8 cellular contexts compared by ENCODE assay signal in the genomic region with DNA sequence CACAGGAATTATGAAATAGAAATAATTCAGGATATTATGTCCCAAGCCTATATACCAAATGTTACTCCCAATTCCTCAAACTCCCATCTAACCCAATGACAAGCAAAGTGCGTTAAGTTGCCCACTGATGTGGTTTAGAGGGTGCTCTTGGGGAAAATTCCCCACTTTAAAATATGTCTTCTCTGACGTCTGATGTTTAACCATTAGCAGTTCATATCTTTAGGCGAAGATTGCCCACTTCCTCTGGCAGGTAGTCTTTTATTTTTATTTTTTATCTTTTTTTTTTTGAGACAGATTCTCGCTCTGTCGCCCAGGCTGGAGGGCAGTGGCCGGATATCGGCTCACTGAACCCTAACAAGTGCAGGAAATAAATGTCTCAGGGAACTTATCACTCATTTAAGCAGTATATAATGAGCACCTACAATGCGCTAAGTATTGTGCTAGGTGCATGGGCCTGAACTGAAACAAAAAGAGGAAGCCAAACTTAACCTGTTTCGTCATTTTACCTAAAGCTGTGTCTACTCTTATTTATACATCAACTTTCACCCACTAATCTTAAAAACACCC. TPM values are rescaled to one million over a fixed set of nuclear protein-coding genes. Genes with fewer than 3 reads are reported as not detected.
DNase-seq lines count a peak whose midpoint lies in the region; ATAC-seq, FAIRE-seq and TF ChIP-seq lines count a peak whose summit lies in the region.

No MANE protein-coding gene starts in this region.

- CTCF ChIA-PET in H1 (lab: Charles Lee; ENCODE audit: partially characterized antibody): interaction anchor here (1.2 to 3.4 kb wide), 2 partner anchors 25 to 103 kb away, joined by 3 to 53 read pairs; no protein-coding TSS in a partner anchor

- H4K5ac ChIP-seq in H9 (ENCODE audit: insufficient read length, low read depth, low read length): no peak overlapping the region
- H4K5ac ChIP-seq in H1 (ENCODE audit: insufficient read length, low read depth, low read length): no peak overlapping the region

- H3K4me1 Mint-ChIP-seq in H9: peaks cover 13 to 15% of the 10 kb centered on the region in 2 experiments

- no peaks in the 10 kb centered on the region for H3K4me1 ChIP-seq in H9 (ENCODE audit: insufficient read depth, low read length)
- H3K4me1 ChIP-seq in H1 (replicated peaks in 1 of 4; ENCODE audit: control insufficient read depth in 3 of 4, insufficient read depth in 4 of 4, low read length in 3 of 4): no peaks in the 10 kb centered on the region; a peak in 1 of 7 replicates

- TF ChIP-seq CTCF in H9 (conservative IDR thresholded peaks at IDR 0.05) (no peak), H1 (IDR thresholded peaks at IDR 0.05; ENCODE audit: control extremely low read depth in 1 of 3, insufficient read depth in 1 of 3, low read depth in 1 of 3, low read length in 3 of 3) (no peak)

- H2AK5ac ChIP-seq in H9 (ENCODE audit: insufficient read length, low read length) (no peak overlapping the region), H1 (ENCODE audit: low read depth, low read length) (no peak overlapping the region)

- H3K27ac ChIP-seq in H9 (ENCODE audit: insufficient read length, low read depth, low read length) (no peak overlapping the region), H1 (ENCODE audit: low read depth, low read length) (no peak overlapping the region)

- H3K9me3 ChIP-seq in H9 (ENCODE audit: control insufficient read depth, low read depth, low read length) (no peaks in the 10 kb centered on the region), H1 (ENCODE audit: insufficient read depth in 2 of 2, low read depth in 1 of 2, low read length in 1 of 2) (no peaks in the 10 kb centered on the region)

- H2BK12ac ChIP-seq in H9 (ENCODE audit: insufficient read length, low read depth, low read length) (no peak overlapping the region), H1 (ENCODE audit: low read depth, low read length) (no peak overlapping the region)

- H2BK5ac ChIP-seq in H9 (ENCODE audit: insufficient read length, low read length): no peak overlapping the region
- no peak overlapping the region for H2BK5ac ChIP-seq in H1 (ENCODE audit: low read depth, low read length)

- H3K36me3 Mint-ChIP-seq in H9 (ENCODE audit: insufficient read depth in 1 of 3, low read depth in 3 of 3): no peaks in the 10 kb centered on the region

- H4K20me1 ChIP-seq in H9 (ENCODE audit: control insufficient read depth, insufficient read depth, insufficient read length) (no peaks in the 10 kb centered on the region), H1 (replicated peaks in 1 of 2; ENCODE audit: control insufficient read depth in 1 of 2, insufficient read depth in 2 of 2, low read length in 2 of 2) (peaks cover 1 to 2% of the 10 kb centered on the region in 2 experiments)

- H4K91ac ChIP-seq in H9 (ENCODE audit: insufficient read length, low read depth, low read length): no peak overlapping the region
- H4K91ac ChIP-seq in H1 (replicated peaks; ENCODE audit: insufficient read length, low read length): no peak overlapping the region

- no peak overlapping the region for H3K27ac Mint-ChIP-seq in H9

- H3K23me2 ChIP-seq in H9 (ENCODE audit: insufficient read length, low read depth, low read length, poor library complexity, severe bottlenecking) (peaks cover 10% of the 10 kb centered on the region), H1 (ENCODE audit: low read depth, low read length) (peaks cover 14% of the 10 kb centered on the region)

- H3K79me2 ChIP-seq in H9 (ENCODE audit: insufficient read depth, low read length) (no peaks in the 10 kb centered on the region), H1 (ENCODE audit: control insufficient read depth in 1 of 2, insufficient read depth in 2 of 2, low read length in 2 of 2) (no peaks in the 10 kb centered on the region)

- H3K9ac ChIP-seq in H9 (ENCODE audit: extremely low read depth, insufficient read length, low read length) (peak overlapping the region; percentile 11), H1 (replicated peaks in 1 of 4; ENCODE audit: extremely low read depth in 1 of 4, low read depth in 3 of 4, low read length in 3 of 4) (no peak overlapping the region)

- no peak for DNase-seq in H9
- peak; percentile 90 for DNase-seq in SKM-1 treated with dmso at 0.1 percent for 144 hours (lab: John Stamatoyannopoulos, UW; ENCODE audit: unreplicated experiment)
- DNase-seq in H1 (ENCODE audit: low read depth in 1 of 2, low spot score in 2 of 2): no peak
- DNase-seq in stimulated activated CD4-positive, alpha-beta T cell treated with anti-CD3 and anti-CD28 coated beads, Interleukin-4, amount 100 ng/mL, for 24 hours: peak; percentile 39
- DNase-seq in DMS153 treated with DMSO at 0.1 percent for 48 hours (lab: John Stamatoyannopoulos, UW; ENCODE audit: unreplicated experiment): no peak
- DNase-seq in NCI-H82 (lab: John Stamatoyannopoulos, UW): no peak

- H3K18ac ChIP-seq in H9 (ENCODE audit: insufficient read length, low read depth, low read length) (no peak overlapping the region), H1 (ENCODE audit: extremely low read depth, low read length) (no peak overlapping the region)

- H3K27me3 ChIP-seq in H9 (ENCODE audit: insufficient read depth, low read length) (peaks cover 2% of the 10 kb centered on the region; the same call in 1 of the 2 replicates), H1 (replicated peaks in 1 of 4; ENCODE audit: control insufficient read depth in 3 of 4, extremely low read depth in 1 of 4, insufficient read depth in 3 of 4, low read length in 3 of 4) (peaks cover 2 to 17% (median 11%) of the 10 kb centered on the region in 4 experiments)

- no peaks in the 10 kb centered on the region for H3K36me3 ChIP-seq in H1 (ENCODE audit: control insufficient read depth in 2 of 4, insufficient read depth in 4 of 4, low read length in 3 of 4)

- no CpG with 5 or more reads among the region's 9 CpGs for WGBS in H9 (ENCODE audit: extremely low coverage, insufficient read length, low lambda C conversion rate)
- WGBS in H1 (ENCODE audit: extremely low coverage in 1 of 2, insufficient coverage in 1 of 2, insufficient read length in 1 of 2, insufficient replicate concordance in 2 of 2, low coverage in 1 of 2, low lambda C conversion rate in 2 of 2, missing lambda C conversion rate in 1 of 2), 2 experiments: 62 to 100% methylated on average over 1 to 9 of the region's 9 CpGs

- TF ChIP-seq RAD21 in H1 (IDR thresholded peaks at IDR 0.05 in 1 of 2, conservative IDR thresholded peaks at IDR 0.05 in 1 of 2; ENCODE audit: low read depth in 2 of 2, low read length in 2 of 2): no peak

- H3K4me2 ChIP-seq in H9 (ENCODE audit: insufficient read depth, insufficient read length, low read length) (peak overlapping the region; percentile 92), H1 (ENCODE audit: insufficient read depth in 1 of 2, low read depth in 2 of 2, low read length in 2 of 2) (peak overlapping the region; percentile 86 to 96)

- H2BK15ac ChIP-seq in H9 (ENCODE audit: low read depth, low read length) (no peak overlapping the region), H1 (ENCODE audit: low read length) (no peak overlapping the region)

- no peak for TF ChIP-seq POLR2A in H1 (IDR thresholded peaks at IDR 0.05; ENCODE audit: control extremely low read depth in 1 of 2, low read depth in 2 of 2, low read length in 2 of 2)

- FAIRE-seq in H1 (lab: Jason Lieb, UNC): no peak

- H3K79me1 ChIP-seq in H9 (ENCODE audit: insufficient read depth, low read depth, low read length, poor library complexity, severe bottlenecking) (no peaks in the 10 kb centered on the region), H1 (ENCODE audit: low read depth, low read length) (no peaks in the 10 kb centered on the region)

- H3K23ac ChIP-seq in H9 (ENCODE audit: insufficient read length, low read depth, low read length): no peak overlapping the region
- no peak overlapping the region for H3K23ac ChIP-seq in H1 (ENCODE audit: insufficient read length)

- H3K14ac ChIP-seq in H9 (ENCODE audit: insufficient read depth, low read length) (no peak overlapping the region), H1 (ENCODE audit: insufficient read length) (no peak overlapping the region)

- no peak overlapping the region for H2AFZ ChIP-seq in H9 (ENCODE audit: low read length)
- no peak overlapping the region for H2AFZ ChIP-seq in H1 (ENCODE audit: low read length)

- H2BK120ac ChIP-seq in H9 (ENCODE audit: low read depth, low read length, poor library complexity, severe bottlenecking) (no peak overlapping the region), H1 (replicated peaks; ENCODE audit: low read depth, low read length) (no peak overlapping the region)

- no peak for TF ChIP-seq EP300 in H1 (IDR thresholded peaks at IDR 0.05; ENCODE audit: borderline replicate concordance in 1 of 2, low read depth in 2 of 2, low read length in 2 of 2)

- H3K56ac ChIP-seq in H9 (ENCODE audit: insufficient read length, low read depth, low read length): no peak overlapping the region
- H3K56ac ChIP-seq in H1 (replicated peaks; ENCODE audit: insufficient read length, low read depth, low read length): no peak overlapping the region

- H3T11ph ChIP-seq in H9 (ENCODE audit: low read length): no peak overlapping the region

- no peak overlapping the region for H4K8ac ChIP-seq in H9 (replicated peaks; ENCODE audit: insufficient read length, low read depth, low read length)
- no peak overlapping the region for H4K8ac ChIP-seq in H1 (ENCODE audit: extremely low read depth, insufficient read depth, low read length)

- H3K4me3 ChIP-seq in GM08714 (ENCODE audit: low read length): peak overlapping the region; percentile 94
- peak overlapping the region; percentile 72 to 96 (median 80); a peak in 5 of 8 replicates for H3K4me3 ChIP-seq in H1 (ENCODE audit: extremely low read depth in 1 of 4, insufficient read depth in 2 of 4, low read depth in 3 of 4, low read length in 4 of 4)

- no peak overlapping the region for H3K4ac ChIP-seq in H9 (ENCODE audit: low read depth, low read length)
- no peak overlapping the region for H3K4ac ChIP-seq in H1 (replicated peaks; ENCODE audit: insufficient read length, low read depth, low read length)

- no peaks in the 10 kb centered on the region; a peak in 1 of 5 replicates for H3K9me3 Mint-ChIP-seq in H9

- POLR2A ChIA-PET in H1 (lab: Charles Lee; ENCODE audit: partially characterized antibody): no interaction called here

- peak overlapping the region; percentile 86 to 89; a peak in 4 of 5 replicates for H3K4me3 Mint-ChIP-seq in H9

- H3K27me3 Mint-ChIP-seq in H9 (ENCODE audit: low read depth): peaks cover 40% of the 10 kb centered on the region

- H2BK20ac ChIP-seq in H9 (ENCODE audit: low read depth, low read length, poor library complexity, severe bottlenecking) (no peak overlapping the region), H1 (ENCODE audit: low read length) (no peak overlapping the region)

- ATAC-seq in esophagus mucosa: no peak

RNA-seq across cellular contexts. Expression of a gene that starts 1.3 kb away (rescaled TPM):
- 0.13 and 0.57 TPM in 2 replicates for total RNA-seq in H9 (2021)
- 0.23 and 0.58 TPM in 2 replicates for total RNA-seq in H1 (2021; fragmentation: NEBNext Ultra II Directional; extraction: Animal tissue kit (Norgen Biotek cat#: 25700))
- polyA plus RNA-seq in H1 (2011; rRNA removed): 0.11 and 0.29 TPM in 2 replicates
- polyA plus RNA-seq in H1 (2011; cell fraction: cytosol; rRNA removed): 0.21 TPM
- polyA plus RNA-seq in H1 (2011; cell fraction: nucleus; rRNA removed): 0.23 TPM
- 0.12 to 0.36 TPM (median 0.31 TPM) in 4 replicates for polyA plus RNA-seq in H1 (2012, experiment 1 of 2)
- not detected for polyA plus RNA-seq in H1 (2012, experiment 2 of 2)
- 0.30 TPM for polyA plus RNA-seq in H1 (2013, experiment 1 of 2)
- polyA plus RNA-seq in H1 (2013, experiment 2 of 2): 0.35 TPM
- 0.44 and 0.98 TPM in 2 replicates for polyA minus RNA-seq in H1 (2011; rRNA and poly(A)+ RNA removed)
- polyA minus RNA-seq in H1 (2011; cell fraction: cytosol; rRNA and poly(A)+ RNA removed): not detected
- 1.8 TPM for polyA minus RNA-seq in H1 (2011; cell fraction: nucleus; rRNA and poly(A)+ RNA removed)
- 19.2 TPM for total RNA-seq in esophagus mucosa

Comparison
In these comparisons a context has a peak if more than half of its experiments do, and no peak if none do; other contexts are left out.
1. DNase-seq: peak in SKM-1 treated with dmso at 0.1 percent for 144 hours (single experiment) and stimulated activated CD4-positive, alpha-beta T cell treated with anti-CD3 and anti-CD28 coated beads, Interleukin-4, amount 100 ng/mL, for 24 hours (single experiment); none in H9 (single experiment), H1 (0 of 2), DMS153 treated with DMSO at 0.1 percent for 48 hours (single experiment) and NCI-H82 (single experiment).
2. RNA of a gene that starts 1.3 kb away (total RNA-seq): 19.2 TPM in esophagus mucosa (single experiment); 0.23 to 0.58 TPM in H1 and 0.13 to 0.57 TPM in H9; every median in the first group is over 10 times any median in the second.